Comparison of ENCODE assay signal across 19 cellular contexts in the genomic region with DNA sequence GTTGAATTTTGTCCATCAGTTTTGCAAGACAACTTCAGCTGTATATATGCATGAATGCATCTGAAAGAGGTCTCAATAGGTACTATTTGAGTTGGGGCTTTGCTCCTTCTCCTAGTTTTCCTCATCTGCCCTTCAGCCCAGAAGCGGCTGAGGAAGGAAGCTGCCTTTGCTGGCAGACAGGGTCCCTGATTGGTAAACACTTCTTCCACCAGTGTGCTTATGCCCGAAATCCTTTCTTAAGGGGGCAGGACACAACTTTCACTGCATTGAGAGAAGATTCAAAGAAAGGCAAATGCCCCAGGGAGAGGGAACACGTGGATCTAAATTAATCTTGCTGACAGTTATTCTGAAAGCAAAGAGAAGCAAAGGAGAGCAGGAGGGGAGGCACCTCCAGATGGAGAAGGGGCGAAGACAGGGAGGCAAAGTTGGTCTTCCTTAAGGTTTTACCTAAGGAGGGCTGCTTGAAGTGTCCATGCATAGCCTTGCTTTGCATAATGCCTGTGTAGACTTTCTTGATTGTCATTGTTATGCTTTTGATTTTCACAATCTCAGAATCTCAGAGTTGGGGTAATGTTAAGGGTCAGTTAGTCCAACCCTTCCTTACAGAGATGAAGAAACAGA.
DNase-seq lines count a peak whose midpoint lies in the region; ATAC-seq, FAIRE-seq and TF ChIP-seq lines count a peak whose summit lies in the region.
"Had no signal": no experiment of that assay in that cellular context is flagged by ENCODE, and none has a peak within 500 bp of the region (broad histone marks: within the 10 kb centered on the region; RNA-seq: fewer than 3 reads in every experiment).

No MANE protein-coding gene starts in this region.

- no peaks in the 10 kb centered on the region for H3K27me3 Mint-ChIP-seq in activated naive CD8-positive, alpha-beta T cell treated with anti-CD3 and anti-CD28 coated beads, Interleukin-2, amount 50 U/mL, for 24 hours

- H3K4me1 ChIP-seq in mammary epithelial cell (ENCODE audit: insufficient read depth, low read length) (no peaks in the 10 kb centered on the region), breast epithelium (no peaks in the 10 kb centered on the region), OCI-LY7 (ENCODE audit: insufficient read depth, low read length, poor library complexity, severe bottlenecking) (peaks cover 8% of the 10 kb centered on the region), keratinocyte (ENCODE audit: control insufficient read depth, extremely low read depth, insufficient read depth, low read length) (no peaks in the 10 kb centered on the region)
- H3K4me1 ChIP-seq: left ventricle myocardium inferior, thyroid gland had no signal

- no peak overlapping the region for H3K27ac ChIP-seq in mammary epithelial cell (ENCODE audit: insufficient read depth, low read depth, low read length)
- H3K27ac ChIP-seq in breast epithelium = no peak overlapping the region
- no peak overlapping the region for H3K27ac ChIP-seq in OCI-LY7 (ENCODE audit: low read depth, low read length, poor library complexity, severe bottlenecking)
- no peak overlapping the region for H3K27ac ChIP-seq in keratinocyte (ENCODE audit: control insufficient read depth, insufficient read depth, low read length)
- H3K27ac ChIP-seq: esophagus squamous epithelium, left ventricle myocardium inferior, thyroid gland had no signal

- TF ChIP-seq CTCF in mammary epithelial cell (conservative IDR thresholded peaks at IDR 0.05 in 1 of 2, IDR thresholded peaks at IDR 0.05 in 1 of 2; ENCODE audit: extremely low read depth in 1 of 2, insufficient read depth in 1 of 2, low read depth in 1 of 2, low read length in 2 of 2) (no peak), breast epithelium (IDR thresholded peaks at IDR 0.05) (no peak), OCI-LY7 (conservative IDR thresholded peaks at IDR 0.05; ENCODE audit: low read length) (no peak), keratinocyte (optimal IDR thresholded peaks at IDR 0.05 in 1 of 3, IDR thresholded peaks at IDR 0.05 in 1 of 3, conservative IDR thresholded peaks at IDR 0.05 in 1 of 3; ENCODE audit: extremely low read depth in 1 of 3, insufficient read depth in 2 of 3, low read length in 3 of 3) (no peak)

- ATAC-seq in activated naive CD8-positive, alpha-beta T cell treated with anti-CD3 and anti-CD28 coated beads, Interleukin-2, amount 50 U/mL, for 24 hours = no peak
- no peak for ATAC-seq in GM21786 (IDR thresholded peaks at IDR 0.05; ENCODE audit: unreplicated experiment)
- ATAC-seq: K562, sciatic nerve had no signal

- no peaks in the 10 kb centered on the region for H3K9me1 ChIP-seq in keratinocyte (ENCODE audit: control insufficient read depth, extremely low read depth, insufficient read depth, low read length)

- no peaks in the 10 kb centered on the region for H3K9me3 Mint-ChIP-seq in activated naive CD8-positive, alpha-beta T cell treated with anti-CD3 and anti-CD28 coated beads, Interleukin-2, amount 50 U/mL, for 24 hours
- H3K9me3 Mint-ChIP-seq: activated T-helper 2 cell treated with anti-CD3 and anti-CD28 coated beads, Interferon-gamma antibody, Interleukin-2, Interleukin-4, amounts not matched to agents 10 μg/mL and 5 μg/mL and 100 μg/mL, durations not matched to agents 14 hours and 24 hours and 36 hours; naive B cell had no signal

- peak overlapping the region; percentile 23 for H2AFZ ChIP-seq in mammary epithelial cell (ENCODE audit: low read depth, low read length)
- peak overlapping the region; percentile 51; the same call in 1 of the 2 replicates for H2AFZ ChIP-seq in OCI-LY7 (ENCODE audit: low read length)
- H2AFZ ChIP-seq in keratinocyte (ENCODE audit: control insufficient read depth, low read length) = peak overlapping the region; percentile 5

- CTCF ChIA-PET in mammary epithelial cell (lab: Charles Lee; ENCODE audit: low non-redundant PET) (interaction anchor here (0.6 kb wide), 1 partner anchor 19 kb away, joined by 4 read pairs; no protein-coding TSS in a partner anchor), OCI-LY7 (lab: Charles Lee; ENCODE audit: unreplicated experiment) (interaction anchor here (0.8 kb wide), 1 partner anchor 233 kb away, joined by 3 read pairs; no protein-coding TSS in a partner anchor)

- H3K9me3 ChIP-seq in mammary epithelial cell (replicated peaks; ENCODE audit: insufficient read depth, low read length) = no peaks in the 10 kb centered on the region
- H3K9me3 ChIP-seq in breast epithelium = no peaks in the 10 kb centered on the region
- no peaks in the 10 kb centered on the region for H3K9me3 ChIP-seq in OCI-LY7 (ENCODE audit: low read length)
- no peaks in the 10 kb centered on the region for H3K9me3 ChIP-seq in keratinocyte (ENCODE audit: control insufficient read depth, low read depth, low read length)
- H3K9me3 ChIP-seq: esophagus squamous epithelium, left ventricle myocardium inferior, thyroid gland had no signal

- H3K27me3 ChIP-seq in mammary epithelial cell (ENCODE audit: insufficient read depth, low read length) (no peaks in the 10 kb centered on the region), breast epithelium (no peaks in the 10 kb centered on the region), keratinocyte (ENCODE audit: control insufficient read depth, extremely low read depth, insufficient read depth, low read length) (no peaks in the 10 kb centered on the region)
- H3K27me3 ChIP-seq: thyroid gland had no signal

- H4K20me1 ChIP-seq in mammary epithelial cell (ENCODE audit: insufficient read depth, low read length) (no peaks in the 10 kb centered on the region), OCI-LY7 (ENCODE audit: insufficient read depth, low read length) (no peaks in the 10 kb centered on the region), keratinocyte (ENCODE audit: control insufficient read depth, extremely low read depth, insufficient read depth, low read length) (no peaks in the 10 kb centered on the region)

- H3K9ac ChIP-seq in mammary epithelial cell (ENCODE audit: insufficient read depth, low read length) (no peak overlapping the region), keratinocyte (ENCODE audit: control insufficient read depth, extremely low read depth, insufficient read depth, low read length) (no peak overlapping the region)

- H3K79me2 ChIP-seq in mammary epithelial cell (ENCODE audit: insufficient read depth, low read length) (no peaks in the 10 kb centered on the region), OCI-LY7 (ENCODE audit: insufficient read depth, low read depth, low read length) (no peaks in the 10 kb centered on the region), keratinocyte (ENCODE audit: control insufficient read depth, insufficient read depth, low read length) (no peaks in the 10 kb centered on the region)

- in situ Hi-C loops in mammary epithelial cell (cut with MboI; ENCODE audit: low sequenced_read_pairs in 2 of 2) = loop anchor here in 1 of 2 donors (10.0 kb wide), 1 partner anchor 301 kb away; no protein-coding TSS in a partner anchor

- FAIRE-seq in keratinocyte (lab: Jason Lieb, UNC) = peak; percentile 36
- FAIRE-seq: K562 had no signal

- dilution Hi-C loops in mammary epithelial cell (cut with HindIII; ENCODE audit: low sequenced_read_pairs) = no loop called here
- dilution Hi-C loops in keratinocyte (cut with MboI; ENCODE audit: extremely low pct_ligation_motif_present, low sequenced_read_pairs) = no loop called here

- 47% methylated on average over 4 of the region's 4 CpGs for WGBS in mammary epithelial cell (ENCODE audit: low coverage, missing lambda C conversion rate)

- no peak overlapping the region for H3K4me3 Mint-ChIP-seq in activated naive CD8-positive, alpha-beta T cell treated with anti-CD3 and anti-CD28 coated beads, Interleukin-2, amount 50 U/mL, for 24 hours
- H3K4me3 Mint-ChIP-seq: naive B cell had no signal

- TF ChIP-seq POLR2A in breast epithelium (IDR thresholded peaks at IDR 0.05) = no peak

- intact Hi-C loops in mammary epithelial cell (cut with micrococcal nuclease) (no loop called here), breast epithelium (cut with DNase I; ENCODE audit: low total_unique reads) (no loop called here), OCI-LY7 (cut with micrococcal nuclease; ENCODE audit: unreplicated experiment) (no loop called here)

- H3K4me1 Mint-ChIP-seq in activated naive CD8-positive, alpha-beta T cell treated with anti-CD3 and anti-CD28 coated beads, Interleukin-2, amount 50 U/mL, for 24 hours = no peaks in the 10 kb centered on the region

- DNase-seq in mammary epithelial cell = no peak
- DNase-seq in breast epithelium (ENCODE audit: low spot score in 2 of 2) = no peak
- DNase-seq in OCI-LY7 (ENCODE audit: low spot score) = peak; percentile 2
- no peak for DNase-seq in keratinocyte (ENCODE audit: low read depth, low spot score)
- no peak for DNase-seq in iPS-NIHi7 (ENCODE audit: extremely low spot score)
- DNase-seq in middle frontal gyrus (ENCODE audit: extremely low spot score, low spot score) = no peak
- no peak for DNase-seq in activated naive CD8-positive, alpha-beta T cell treated with anti-CD3 and anti-CD28 coated beads, Interleukin-2, amount 50 U/mL, for 24 hours
- DNase-seq: anterior cingulate cortex; Calu3; esophagus squamous epithelium; left ventricle myocardium inferior; naive B cell; NCI-H1436 treated with DMSO at 0.1 percent for 48 hours; stimulated activated CD4-positive, alpha-beta T cell treated with anti-CD3 and anti-CD28 coated beads, Interleukin-4, amount 100 ng/mL, for 1 hour; thyroid gland had no signal

- POLR2A ChIA-PET in OCI-LY7 (lab: Charles Lee) = interaction anchor here (1.2 kb wide), 1 partner anchor 30 kb away, joined by 3 read pairs; no protein-coding TSS in a partner anchor

- no peaks in the 10 kb centered on the region for H3K9me2 ChIP-seq in OCI-LY7 (ENCODE audit: insufficient read depth, low read length)

- no peaks in the 10 kb centered on the region for H3K36me3 Mint-ChIP-seq in activated naive CD8-positive, alpha-beta T cell treated with anti-CD3 and anti-CD28 coated beads, Interleukin-2, amount 50 U/mL, for 24 hours (ENCODE audit: low read depth)
- H3K36me3 Mint-ChIP-seq: naive B cell had no signal

- H3K27ac Mint-ChIP-seq in activated naive CD8-positive, alpha-beta T cell treated with anti-CD3 and anti-CD28 coated beads, Interleukin-2, amount 50 U/mL, for 24 hours = no peak overlapping the region
- H3K27ac Mint-ChIP-seq: activated T-helper 2 cell treated with anti-CD3 and anti-CD28 coated beads, Interferon-gamma antibody, Interleukin-2, Interleukin-4, amounts not matched to agents 10 μg/mL and 5 μg/mL and 100 μg/mL, durations not matched to agents 14 hours and 24 hours and 36 hours; naive B cell had no signal

- no peak overlapping the region for H3K4me3 ChIP-seq in mammary epithelial cell (replicated peaks in 1 of 3; ENCODE audit: insufficient read depth in 1 of 3, low read depth in 2 of 3, low read length in 3 of 3)
- H3K4me3 ChIP-seq in breast epithelium = no peak overlapping the region
- no peak overlapping the region for H3K4me3 ChIP-seq in OCI-LY7 (ENCODE audit: low read depth, low read length, poor library complexity, severe bottlenecking)
- no peak overlapping the region for H3K4me3 ChIP-seq in keratinocyte (ENCODE audit: control insufficient read depth in 2 of 3, extremely low read depth in 1 of 3, insufficient read depth in 2 of 3, low read depth in 1 of 3, low read length in 3 of 3)
- H3K4me3 ChIP-seq: esophagus squamous epithelium, K562, left ventricle myocardium inferior, thyroid gland had no signal

- H3K36me3 ChIP-seq in mammary epithelial cell (ENCODE audit: insufficient read depth, low read length) (no peaks in the 10 kb centered on the region), breast epithelium (no peaks in the 10 kb centered on the region), OCI-LY7 (ENCODE audit: insufficient read depth, low read length) (no peaks in the 10 kb centered on the region), keratinocyte (ENCODE audit: control insufficient read depth in 2 of 2, extremely low read depth in 1 of 2, insufficient read depth in 2 of 2, low read length in 2 of 2) (no peaks in the 10 kb centered on the region)
- H3K36me3 ChIP-seq: esophagus squamous epithelium, left ventricle myocardium inferior, thyroid gland had no signal

- H3K4me2 ChIP-seq in mammary epithelial cell (ENCODE audit: insufficient read depth, low read depth, low read length) (no peak overlapping the region), OCI-LY7 (ENCODE audit: low read length) (peak overlapping the region; percentile 18), keratinocyte (ENCODE audit: control insufficient read depth, extremely low read depth, insufficient read depth, low read depth, low read length) (no peak overlapping the region)

- no TSS peak for BruUV-seq in mammary epithelial cell (replicated peaks; lab: Mats Ljungman, UMichigan)
- no TSS peak for BruUV-seq in OCI-LY7 (replicated peaks; lab: Mats Ljungman, UMichigan)
